Comparison of ENCODE assay signal across 2 cellular contexts in genomic region chr12:13206560-13206897, GRCh38.
TF ChIP-seq lines count a peak whose summit lies in the region.

No MANE protein-coding gene starts in this region.

TF ChIP-seq in HCT116, 20 proteins besides CTCF, POLR2A, EP300 and RAD21:
- TF ChIP-seq EGR1 (IDR thresholded peaks at IDR 0.05; ENCODE audit: low read depth) (no peak), ELF1 (IDR thresholded peaks at IDR 0.05; ENCODE audit: borderline replicate concordance, low read depth) (no peak), YY1 (IDR thresholded peaks at IDR 0.05; ENCODE audit: extremely low read depth, insufficient replicate concordance, low read depth, low read length) (no peak), ATF3 (IDR thresholded peaks at IDR 0.05) (no peak), SRF (IDR thresholded peaks at IDR 0.05; ENCODE audit: low read depth) (peak; percentile 5; the same call in 1 of the 2 replicates), EZH2 (IDR thresholded peaks at IDR 0.05) (no peak), SIN3A (IDR thresholded peaks at IDR 0.05; ENCODE audit: low read depth) (no peak)
- TF ChIP-seq, protein P1, sequence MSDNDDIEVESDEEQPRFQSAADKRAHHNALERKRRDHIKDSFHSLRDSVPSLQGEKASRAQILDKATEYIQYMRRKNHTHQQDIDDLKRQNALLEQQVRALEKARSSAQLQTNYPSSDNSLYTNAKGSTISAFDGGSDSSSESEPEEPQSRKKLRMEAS (IDR thresholded peaks at IDR 0.05), result no peak

TF ChIP-seq in endothelial cell of umbilical vein, 7 proteins besides CTCF, POLR2A, EP300 and RAD21:
- TF ChIP-seq JUN (IDR thresholded peaks at IDR 0.05; ENCODE audit: borderline replicate concordance, insufficient read depth, insufficient read length, low read depth) (no peak), EZH2 (IDR thresholded peaks at IDR 0.05; ENCODE audit: borderline replicate concordance, low read depth, low read length, severe bottlenecking) (no peak), POLR2AphosphoS5 (IDR thresholded peaks at IDR 0.05; ENCODE audit: insufficient read depth, low read depth, low read length) (no peak), GATA2 (IDR thresholded peaks at IDR 0.05; ENCODE audit: insufficient read depth, insufficient read length, low read depth, low read length) (peak; percentile 58)
